8 cellular contexts compared by ENCODE assay signal in the genomic region with DNA sequence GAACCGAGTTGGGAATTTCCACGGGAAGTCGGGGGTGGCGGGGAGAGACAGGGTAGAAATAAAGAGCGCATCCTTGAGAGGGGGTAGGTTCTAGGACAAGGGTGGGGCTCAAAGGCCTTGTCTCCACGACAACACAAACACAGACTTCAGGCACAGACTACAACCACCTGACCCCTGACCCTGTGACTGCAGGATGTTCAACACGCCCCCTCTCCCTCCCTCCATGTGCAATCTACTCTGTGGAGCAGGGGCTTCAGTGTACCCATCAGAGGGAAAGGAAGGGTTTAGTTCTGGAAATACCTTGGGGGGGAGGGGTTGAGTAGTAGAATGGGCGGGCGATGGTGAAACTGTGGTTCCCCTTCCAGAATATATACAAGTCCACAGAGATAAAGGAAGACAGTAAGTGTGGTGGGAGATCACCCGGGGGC. TPM values are rescaled to one million over a fixed set of nuclear protein-coding genes. Genes with fewer than 3 reads are reported as not detected.
DNase-seq lines count a peak whose midpoint lies in the region; ATAC-seq and TF ChIP-seq lines count a peak whose summit lies in the region.

No MANE protein-coding gene starts in this region.

- H3K4me1 ChIP-seq in HUES6 (ENCODE audit: control insufficient read depth, insufficient read depth, low read length) (peaks cover 20% of the 10 kb centered on the region), cardiac muscle cell (ENCODE audit: low read depth) (peaks cover 8% of the 10 kb centered on the region), trophoblast cell (ENCODE audit: control insufficient read depth in 1 of 2, insufficient read depth in 2 of 2, low read length in 2 of 2) (peaks cover 15 to 24% of the 10 kb centered on the region in 2 experiments), uterus (peaks cover 0 to 5% of the 10 kb centered on the region in 2 donors)

- H3K4ac ChIP-seq in trophoblast cell (ENCODE audit: low read depth, low read length): no peak overlapping the region

- intact Hi-C loops in uterus (cut with DNase I; ENCODE audit: low total_unique reads): no loop called here

- TF ChIP-seq POLR2A in uterus (IDR thresholded peaks at IDR 0.05): no peak

- no peak overlapping the region for H2AFZ ChIP-seq in trophoblast cell (ENCODE audit: insufficient read depth, low read length, poor library complexity)

- peak overlapping the region; percentile 77 for H3K4me2 ChIP-seq in trophoblast cell (ENCODE audit: low read length)

- H3K14ac ChIP-seq in trophoblast cell (ENCODE audit: low read length): no peak overlapping the region

- DNase-seq in COLO829 (ENCODE audit: low spot score) (peak; percentile 69), SK-MEL-5 (ENCODE audit: low read depth, low spot score) (peak; percentile 62), cardiac muscle cell (ENCODE audit: low read depth in 1 of 2, low spot score in 1 of 2) (peak in 1 of 2 donors; percentile 80), trophoblast cell (peak; percentile 93 to 95), uterus (peak; percentile 75 to 85)
- DNase-seq in activated naive CD8-positive, alpha-beta T cell treated with anti-CD3 and anti-CD28 coated beads, Interleukin-2, amount 50 U/mL, for 16 hours (ENCODE audit: low read depth, low spot score): peak; percentile 14

- no peak overlapping the region for H2BK5ac ChIP-seq in trophoblast cell (ENCODE audit: low read depth, low read length, poor library complexity)

- TF ChIP-seq CTCF in cardiac muscle cell (IDR thresholded peaks at IDR 0.05; ENCODE audit: low read depth, low read length) (no peak), uterus (IDR thresholded peaks at IDR 0.05) (no peak)

- H3K9ac ChIP-seq in HUES6 (ENCODE audit: low read length): no peak overlapping the region
- no peak overlapping the region for H3K9ac ChIP-seq in trophoblast cell (ENCODE audit: low read length)

- no peak overlapping the region for H4K8ac ChIP-seq in trophoblast cell (ENCODE audit: low read depth, low read length)

- no peak overlapping the region for H2AK5ac ChIP-seq in trophoblast cell (ENCODE audit: low read length)

- H4K91ac ChIP-seq in trophoblast cell (ENCODE audit: low read depth, low read length): peak overlapping the region; percentile 40

- no peak overlapping the region for H2BK12ac ChIP-seq in trophoblast cell (ENCODE audit: low read length)

- H3K18ac ChIP-seq in trophoblast cell (ENCODE audit: low read length): no peak overlapping the region

- no peak overlapping the region for H4K12ac ChIP-seq in trophoblast cell (ENCODE audit: low read depth, low read length)

- peaks cover 18% of the 10 kb centered on the region for H3K79me1 ChIP-seq in trophoblast cell (ENCODE audit: low read length)

- H2BK120ac ChIP-seq in trophoblast cell (ENCODE audit: insufficient read depth, low read length, poor library complexity): no peak overlapping the region

- H3K27me3 ChIP-seq in HUES6 (ENCODE audit: control insufficient read depth, insufficient read depth, low read length): no peaks in the 10 kb centered on the region
- no peaks in the 10 kb centered on the region for H3K27me3 ChIP-seq in cardiac muscle cell
- H3K27me3 ChIP-seq in trophoblast cell (ENCODE audit: insufficient read depth, low read length): no peaks in the 10 kb centered on the region
- no peaks in the 10 kb centered on the region for H3K27me3 ChIP-seq in uterus

- H3K36me3 ChIP-seq in HUES6 (ENCODE audit: control insufficient read depth, insufficient read depth, low read length): peaks cover 11% of the 10 kb centered on the region
- H3K36me3 ChIP-seq in cardiac muscle cell: peaks cover 11% of the 10 kb centered on the region
- peaks cover 20 to 21% of the 10 kb centered on the region in 2 experiments for H3K36me3 ChIP-seq in trophoblast cell (ENCODE audit: control insufficient read depth in 1 of 2, insufficient read depth in 2 of 2, low read length in 2 of 2)
- H3K36me3 ChIP-seq in uterus: no peaks in the 10 kb centered on the region

- no peak overlapping the region for H3K27ac ChIP-seq in HUES6 (ENCODE audit: low read depth, low read length)
- no peak overlapping the region for H3K27ac ChIP-seq in cardiac muscle cell
- peak overlapping the region; percentile 9 for H3K27ac ChIP-seq in trophoblast cell (ENCODE audit: low read depth, low read length)
- peak overlapping the region; percentile 96 to 98 for H3K27ac ChIP-seq in uterus

- no peak overlapping the region for H3K23ac ChIP-seq in trophoblast cell (ENCODE audit: low read length)

- no peak for ATAC-seq in GM21528 (IDR thresholded peaks at IDR 0.05; ENCODE audit: low FRiP score, unreplicated experiment)

- WGBS in trophoblast cell (ENCODE audit: extremely low coverage, insufficient coverage, insufficient read length): no CpG with 5 or more reads among the region's 10 CpGs

- H3K9me3 ChIP-seq in HUES6 (ENCODE audit: control insufficient read depth, insufficient read depth, low read depth, low read length) (no peaks in the 10 kb centered on the region), cardiac muscle cell (ENCODE audit: low read depth) (no peaks in the 10 kb centered on the region), trophoblast cell (ENCODE audit: insufficient read depth, low read depth, low read length) (no peaks in the 10 kb centered on the region), uterus (no peaks in the 10 kb centered on the region)

- peaks cover 12% of the 10 kb centered on the region for H3K79me2 ChIP-seq in trophoblast cell (ENCODE audit: control insufficient read depth, insufficient read depth, low read length, poor library complexity)

- peak overlapping the region; percentile 85 for H3K4me3 ChIP-seq in HUES6 (ENCODE audit: low read depth, low read length)
- peak overlapping the region; percentile 49 for H3K4me3 ChIP-seq in cardiac muscle cell
- no peak overlapping the region for H3K4me3 ChIP-seq in trophoblast cell (ENCODE audit: low read depth, low read length)
- peak overlapping the region; percentile 77 to 90 for H3K4me3 ChIP-seq in uterus

- in situ Hi-C loops in SK-MEL-5 (cut with HindIII; ENCODE audit: low pct_unique_long_range_greater_than_20kb, low sequenced_read_pairs): no loop called here

RNA-seq across cellular contexts. Expression of gene TAPBP, which starts 0.7 kb away (rescaled TPM):
- total RNA-seq in SK-MEL-5 (2014; rRNA removed; shearing (Covaris generic)): 45.5 and 55.4 TPM in 2 replicates
- polyA plus RNA-seq in SK-MEL-5 (2015; cell fraction: cytosol; rRNA removed): 228 and 235 TPM in 2 replicates
- polyA plus RNA-seq in SK-MEL-5 (2015; cell fraction: nucleus; rRNA removed): 40.6 and 49.8 TPM in 2 replicates
- total RNA-seq in cardiac muscle cell (29.9 and 36.4 TPM in 2 replicates), uterus (10 to 100 TPM; 17.6 to 83.9 (median 41.4) TPM)
- polyA plus RNA-seq in cardiac muscle cell: 30.8 and 39.2 TPM in 2 replicates
- polyA plus RNA-seq in trophoblast cell (2013): 62.9 and 65.4 TPM in 2 replicates

RNA-seq across cellular contexts. Expression of gene ZBTB22, which starts 3.0 kb away (rescaled TPM):
- total RNA-seq in SK-MEL-5 (2014; rRNA removed; shearing (Covaris generic)): 7.6 and 9.2 TPM in 2 replicates
- polyA plus RNA-seq in SK-MEL-5 (2015; cell fraction: cytosol; rRNA removed): 7.5 and 7.8 TPM in 2 replicates
- polyA plus RNA-seq in SK-MEL-5 (2015; cell fraction: nucleus; rRNA removed): 13.4 and 15.2 TPM in 2 replicates
- 37.0 and 48.0 TPM in 2 replicates for total RNA-seq in cardiac muscle cell
- polyA plus RNA-seq in cardiac muscle cell: 29.1 and 40.7 TPM in 2 replicates
- polyA plus RNA-seq in trophoblast cell (2013): 10.8 and 10.9 TPM in 2 replicates
- total RNA-seq in uterus: 10 to 100 TPM in 2 of 4 donors, 1 to 10 TPM in 2; 3.8 to 31.3 (median 16.0) TPM

RNA-seq across cellular contexts. Expression of gene DAXX, which starts 8.2 kb away (rescaled TPM):
- total RNA-seq in SK-MEL-5 (2014; rRNA removed; shearing (Covaris generic)): 29.0 and 33.5 TPM in 2 replicates
- polyA plus RNA-seq in SK-MEL-5 (2015; cell fraction: cytosol; rRNA removed): 36.1 and 39.2 TPM in 2 replicates
- 50.2 and 52.9 TPM in 2 replicates for polyA plus RNA-seq in SK-MEL-5 (2015; cell fraction: nucleus; rRNA removed)
- total RNA-seq in cardiac muscle cell (27.6 and 44.3 TPM in 2 replicates), uterus (100 to 1,000 TPM in 1 of 4 donors, 10 to 100 TPM in 3; 18.2 to 120 (median 32.3) TPM)
- polyA plus RNA-seq in cardiac muscle cell: 38.7 and 39.9 TPM in 2 replicates
- 54.8 and 56.1 TPM in 2 replicates for polyA plus RNA-seq in trophoblast cell (2013)

RNA-seq across cellular contexts. Expression of gene RGL2, which starts 15.8 kb away (rescaled TPM):
- total RNA-seq in SK-MEL-5 (2014; rRNA removed; shearing (Covaris generic)): 11.9 and 14.6 TPM in 2 replicates
- 16.8 and 21.9 TPM in 2 replicates for polyA plus RNA-seq in SK-MEL-5 (2015; cell fraction: cytosol; rRNA removed)
- 156 and 161 TPM in 2 replicates for polyA plus RNA-seq in SK-MEL-5 (2015; cell fraction: nucleus; rRNA removed)
- total RNA-seq in cardiac muscle cell (61.8 and 89.8 TPM in 2 replicates), uterus (100 to 1,000 TPM in 1 of 4 donors, 10 to 100 TPM in 3; 34.4 to 118 (median 36.0) TPM)
- polyA plus RNA-seq in cardiac muscle cell: 86.1 and 115 TPM in 2 replicates
- 151 and 154 TPM in 2 replicates for polyA plus RNA-seq in trophoblast cell (2013)

RNA-seq across cellular contexts. Expression of gene PFDN6, which starts 25.1 kb away (rescaled TPM):
- total RNA-seq in SK-MEL-5 (2014; rRNA removed; shearing (Covaris generic)): 128 and 143 TPM in 2 replicates
- 129 and 144 TPM in 2 replicates for polyA plus RNA-seq in SK-MEL-5 (2015; cell fraction: cytosol; rRNA removed)
- polyA plus RNA-seq in SK-MEL-5 (2015; cell fraction: nucleus; rRNA removed): 72.8 and 84.4 TPM in 2 replicates
- total RNA-seq in cardiac muscle cell: 72.8 and 95.3 TPM in 2 replicates
- 34.2 and 35.1 TPM in 2 replicates for polyA plus RNA-seq in cardiac muscle cell
- polyA plus RNA-seq in trophoblast cell (2013): 67.7 and 69.0 TPM in 2 replicates
- total RNA-seq in uterus: 10 to 100 TPM; 13.6 to 33.5 (median 21.6) TPM

Comparison
In these comparisons a context has a peak if more than half of its experiments do, and no peak if none do; other contexts are left out.
1. H3K27ac ChIP-seq: peak in trophoblast cell (single experiment) and uterus (2 of 2); none in HUES6 (single experiment) and cardiac muscle cell (single experiment).